Comparison of ENCODE assay signal across 18 cellular contexts in genomic region chr4:52106701-52107100, GRCh38. TPM values are rescaled to one million over a fixed set of nuclear protein-coding genes. Genes with fewer than 3 reads are reported as not detected.
A peak's percentile ranks its signal among the peaks of the same experiment; 100 is the strongest.
DNase-seq lines count a peak whose midpoint lies in the region; ATAC-seq and TF ChIP-seq lines count a peak whose summit lies in the region.
"Had no signal": no experiment of that assay in that cellular context is flagged by ENCODE, and none has a peak within 500 bp of the region (broad histone marks: within the 10 kb centered on the region; RNA-seq: fewer than 3 reads in every experiment).

No MANE protein-coding gene starts in this region.

- H3K9me3 Mint-ChIP-seq in brain: peaks cover 0 to 2% (median 0%) of the 10 kb centered on the region in 5 experiments
- H3K9me3 Mint-ChIP-seq: IgD-negative memory B cell had no signal

- peak overlapping the region in 3 of 5 experiments; percentile 36 to 75 (median 53) for H3K27ac Mint-ChIP-seq in brain
- H3K27ac Mint-ChIP-seq: activated naive CD8-positive, alpha-beta T cell; IgD-negative memory B cell had no signal

- H3K4me1 Mint-ChIP-seq in brain: peaks cover 20% of the 10 kb centered on the region
- H3K4me1 Mint-ChIP-seq: IgD-negative memory B cell had no signal

- DNase-seq in AG09319 (ENCODE audit: extremely low read depth, low read depth) (peak; percentile 81), NCI-H1694 (lab: John Stamatoyannopoulos, UW) (peak; percentile 59), myocyte (ENCODE audit: low read depth) (peak; percentile 28), C1 segment of cervical spinal cord (lab: John Stamatoyannopoulos, UW) (no peak)
- DNase-seq in activated naive CD4-positive, alpha-beta T cell treated with Interleukin-2 at 50 U/mL for 16 hours: no peak
- DNase-seq in stimulated activated CD4-positive, alpha-beta T cell treated with anti-CD3 and anti-CD28 coated beads, Interleukin-12 subunit alpha, Interleukin-12 subunit beta, amount 100 ng/mL, for 4 hours: no peak
- DNase-seq: activated CD4-positive, alpha-beta T cell treated with anti-CD3 and anti-CD28 coated beads, Interleukin-2, amount 50 U/mL, for 1 hour; activated T-cell treated with anti-CD3 and anti-CD28 coated beads for 4 hours; effector memory CD4-positive, alpha-beta T cell; NCI-H1092; NCI-H226; ovary; stomach had no signal

- H3K36me3 Mint-ChIP-seq in brain: no peaks in the 10 kb centered on the region
- H3K36me3 Mint-ChIP-seq: activated naive CD8-positive, alpha-beta T cell; IgD-negative memory B cell had no signal

- TF ChIP-seq CTCF in AG09319 (IDR thresholded peaks at IDR 0.05; ENCODE audit: low read depth, low read length) (no peak), brain (conservative IDR thresholded peaks at IDR 0.05) (no peak)

- ATAC-seq in HG02970 (IDR thresholded peaks at IDR 0.05; ENCODE audit: low FRiP score, unreplicated experiment): no peak
- ATAC-seq: gastroesophageal sphincter had no signal

- no peak overlapping the region for H3K4me3 Mint-ChIP-seq in brain
- H3K4me3 Mint-ChIP-seq: activated naive CD8-positive, alpha-beta T cell; IgD-negative memory B cell had no signal

- H3K27me3 Mint-ChIP-seq in brain: no peaks in the 10 kb centered on the region

RNA-seq across cellular contexts. Expression of gene SPATA18, which starts 55.6 kb away (rescaled TPM):
- 3.6 TPM for polyA plus RNA-seq in brain (ENCODE audit: insufficient read depth, low read depth, low replicate concordance)
- total RNA-seq in myocyte: not detected in 2 replicates
- polyA plus RNA-seq in myocyte (2012): not detected

Comparison
In these comparisons a context has a peak if more than half of its experiments do, and no peak if none do; other contexts are left out.
1. DNase-seq: peak in AG09319 (single experiment), NCI-H1694 (single experiment) and myocyte (single experiment); none in activated naive CD4-positive, alpha-beta T cell treated with Interleukin-2 at 50 U/mL for 16 hours (single experiment), C1 segment of cervical spinal cord (0 of 14) and stimulated activated CD4-positive, alpha-beta T cell treated with anti-CD3 and anti-CD28 coated beads, Interleukin-12 subunit alpha, Interleukin-12 subunit beta, amount 100 ng/mL, for 4 hours (single experiment).